In genomic region chr3:129591932-129592331, GRCh38 we compare ENCODE assay signal across 12 cellular contexts. TPM values are rescaled to one million over a fixed set of nuclear protein-coding genes. Genes with fewer than 3 reads are reported as not detected.
DNase-seq lines count a peak whose midpoint lies in the region; ATAC-seq and TF ChIP-seq lines count a peak whose summit lies in the region.
"Had no signal": no experiment of that assay in that cellular context is flagged by ENCODE, and none has a peak within 500 bp of the region (broad histone marks: within the 10 kb centered on the region; RNA-seq: fewer than 3 reads in every experiment).

No MANE protein-coding gene starts in this region.

- H3K27ac Mint-ChIP-seq in activated CD8-positive, alpha-beta T cell treated with anti-CD3 and anti-CD28 coated beads, Interleukin-2, amount 10 ng/mL, durations not matched to agents 7 days and 5 days = peak overlapping the region; percentile 51
- H3K27ac Mint-ChIP-seq in activated CD8-positive, alpha-beta T cell treated with anti-CD3 and anti-CD28 coated beads for 36 hours = no peak overlapping the region

- H3K27me3 ChIP-seq in duodenal mucosa (ENCODE audit: control insufficient read depth in 1 of 2, insufficient read depth in 2 of 2, low read length in 2 of 2) (no peaks in the 10 kb centered on the region), muscle layer of duodenum (ENCODE audit: low read depth, low read length) (no peaks in the 10 kb centered on the region), tibial artery (no peaks in the 10 kb centered on the region)

- peaks cover 46% of the 10 kb centered on the region for H3K27me3 Mint-ChIP-seq in activated CD8-positive, alpha-beta T cell treated with anti-CD3 and anti-CD28 coated beads, Interleukin-2, amount 10 ng/mL, durations not matched to agents 7 days and 5 days (ENCODE audit: low read depth)
- H3K27me3 Mint-ChIP-seq in activated CD8-positive, alpha-beta T cell treated with anti-CD3 and anti-CD28 coated beads for 36 hours = peaks cover 10% of the 10 kb centered on the region

- intact Hi-C loops in activated CD8-positive, alpha-beta T cell treated with anti-CD3 and anti-CD28 coated beads for 36 hours (cut with micrococcal nuclease) = no loop called here
- intact Hi-C loops in tibial artery (cut with DNase I; ENCODE audit: low total_unique reads) = no loop called here

- H3K4me1 ChIP-seq in duodenal mucosa (ENCODE audit: control insufficient read depth in 1 of 2, insufficient read depth in 2 of 2, low read length in 2 of 2) (peaks cover 18 to 45% of the 10 kb centered on the region in 2 donors), muscle layer of duodenum (ENCODE audit: control insufficient read depth in 1 of 2, insufficient read depth in 2 of 2, low read length in 2 of 2) (peaks cover 25 to 50% of the 10 kb centered on the region in 2 donors), tibial artery (peaks cover 7 to 95% (median 65%) of the 10 kb centered on the region in 4 donors)

- no peak for ATAC-seq in activated CD8-positive, alpha-beta T cell treated with anti-CD3 and anti-CD28 coated beads, Interleukin-2, amount 10 ng/mL, durations not matched to agents 7 days and 5 days
- ATAC-seq in activated CD8-positive, alpha-beta T cell treated with anti-CD3 and anti-CD28 coated beads for 36 hours = no peak

- TF ChIP-seq CTCF in activated CD8-positive, alpha-beta T cell treated with anti-CD3 and anti-CD28 coated beads for 36 hours (IDR thresholded peaks at IDR 0.05) = no peak
- no peak for TF ChIP-seq CTCF in tibial artery (IDR thresholded peaks at IDR 0.05)

- H3K36me3 Mint-ChIP-seq in activated CD8-positive, alpha-beta T cell treated with anti-CD3 and anti-CD28 coated beads, Interleukin-2, amount 10 ng/mL, durations not matched to agents 7 days and 5 days (ENCODE audit: low read depth) = no peaks in the 10 kb centered on the region
- no peaks in the 10 kb centered on the region for H3K36me3 Mint-ChIP-seq in activated CD8-positive, alpha-beta T cell treated with anti-CD3 and anti-CD28 coated beads for 36 hours (ENCODE audit: low read depth)

- CTCF ChIA-PET in activated CD8-positive, alpha-beta T cell treated with anti-CD3 and anti-CD28 coated beads, Interleukin-2, amount 10 ng/mL, durations not matched to agents 7 days and 5 days (lab: Charles Lee) = no interaction called here
- CTCF ChIA-PET in activated CD8-positive, alpha-beta T cell treated with anti-CD3 and anti-CD28 coated beads for 36 hours (lab: Charles Lee) = no interaction called here

- peaks cover 30% of the 10 kb centered on the region for H3K4me1 Mint-ChIP-seq in activated CD8-positive, alpha-beta T cell treated with anti-CD3 and anti-CD28 coated beads, Interleukin-2, amount 10 ng/mL, durations not matched to agents 7 days and 5 days (ENCODE audit: low read depth)
- peaks cover 20% of the 10 kb centered on the region for H3K4me1 Mint-ChIP-seq in activated CD8-positive, alpha-beta T cell treated with anti-CD3 and anti-CD28 coated beads for 36 hours (ENCODE audit: low read depth)

- no peak overlapping the region for H3K9ac ChIP-seq in duodenal mucosa (ENCODE audit: low read depth in 1 of 2, low read length in 2 of 2)

- no peaks in the 10 kb centered on the region for H3K9me3 Mint-ChIP-seq in activated CD8-positive, alpha-beta T cell treated with anti-CD3 and anti-CD28 coated beads, Interleukin-2, amount 10 ng/mL, durations not matched to agents 7 days and 5 days (ENCODE audit: insufficient read depth)
- no peaks in the 10 kb centered on the region for H3K9me3 Mint-ChIP-seq in activated CD8-positive, alpha-beta T cell treated with anti-CD3 and anti-CD28 coated beads for 36 hours

- H3K4me3 Mint-ChIP-seq in activated CD8-positive, alpha-beta T cell treated with anti-CD3 and anti-CD28 coated beads, Interleukin-2, amount 10 ng/mL, durations not matched to agents 7 days and 5 days = no peak overlapping the region
- no peak overlapping the region for H3K4me3 Mint-ChIP-seq in activated CD8-positive, alpha-beta T cell treated with anti-CD3 and anti-CD28 coated beads for 36 hours

- H3K36me3 ChIP-seq in duodenal mucosa (ENCODE audit: control insufficient read depth in 1 of 2, insufficient read depth in 2 of 2, low read length in 2 of 2) (no peaks in the 10 kb centered on the region), muscle layer of duodenum (ENCODE audit: control insufficient read depth in 1 of 2, insufficient read depth in 2 of 2, low read length in 2 of 2) (no peaks in the 10 kb centered on the region), tibial artery (peaks cover 0 to 14% (median 10%) of the 10 kb centered on the region in 3 donors)

- DNase-seq in activated CD8-positive, alpha-beta T cell treated with anti-CD3 and anti-CD28 coated beads, Interleukin-2, amount 10 ng/mL, durations not matched to agents 7 days and 5 days = no peak
- DNase-seq in activated CD8-positive, alpha-beta T cell treated with anti-CD3 and anti-CD28 coated beads for 36 hours = no peak
- no peak for DNase-seq in tibial artery
- no peak for DNase-seq in NCI-H774 (lab: John Stamatoyannopoulos, UW)
- DNase-seq in kidney glomerular epithelial cell (lab: John Stamatoyannopoulos, UW) = no peak
- no peak for DNase-seq in activated CD4-positive, alpha-beta T cell treated with anti-CD3 and anti-CD28 coated beads, Interleukin-2, amount 50 U/mL, for 1 hour
- DNase-seq: 8988T, NCI-H2029, OCI-M1 had no signal

- H3K9me3 ChIP-seq in duodenal mucosa (ENCODE audit: control insufficient read depth in 1 of 2, low read length in 2 of 2) = no peaks in the 10 kb centered on the region
- no peaks in the 10 kb centered on the region for H3K9me3 ChIP-seq in muscle layer of duodenum (ENCODE audit: control insufficient read depth in 1 of 2, low read length in 2 of 2)
- no peaks in the 10 kb centered on the region for H3K9me3 ChIP-seq in tibial artery

- POLR2A ChIA-PET in activated CD8-positive, alpha-beta T cell treated with anti-CD3 and anti-CD28 coated beads, Interleukin-2, amount 10 ng/mL, durations not matched to agents 7 days and 5 days (lab: Charles Lee) = no interaction called here
- POLR2A ChIA-PET in activated CD8-positive, alpha-beta T cell treated with anti-CD3 and anti-CD28 coated beads for 36 hours (lab: Charles Lee) = interaction anchor here (2.2 kb wide), 1 partner anchor 15 kb away, joined by 12 read pairs; no protein-coding TSS in a partner anchor

- no peak overlapping the region for H3K4me3 ChIP-seq in duodenal mucosa (ENCODE audit: low read depth in 1 of 2, low read length in 2 of 2)
- H3K4me3 ChIP-seq in muscle layer of duodenum (ENCODE audit: low read depth in 1 of 2, low read length in 2 of 2) = no peak overlapping the region
- H3K4me3 ChIP-seq in tibial artery = peak overlapping the region; percentile 22

- peak overlapping the region; percentile 30 for H3K27ac ChIP-seq in duodenal mucosa (ENCODE audit: low read depth, low read length)
- peak overlapping the region; percentile 51 for H3K27ac ChIP-seq in muscle layer of duodenum (ENCODE audit: low read length)
- H3K27ac ChIP-seq in tibial artery = peak overlapping the region; percentile 88 to 90

RNA-seq across cellular contexts. Expression of gene PLXND1, which starts 14.5 kb away (rescaled TPM):
- 1 to 10 TPM; 3.7 to 4.1 TPM for total RNA-seq in activated CD8-positive, alpha-beta T cell treated with anti-CD3 and anti-CD28 coated beads, Interleukin-2, amount 10 ng/mL, durations not matched to agents 7 days and 5 days
- total RNA-seq in activated CD8-positive, alpha-beta T cell treated with anti-CD3 and anti-CD28 coated beads for 36 hours = 10 to 100 TPM; 10.7 to 12.5 TPM

RNA-seq across cellular contexts. Expression of gene H1-8, which starts 49.0 kb away (rescaled TPM):
- not detected for total RNA-seq in activated CD8-positive, alpha-beta T cell treated with anti-CD3 and anti-CD28 coated beads, Interleukin-2, amount 10 ng/mL, durations not matched to agents 7 days and 5 days
- total RNA-seq in activated CD8-positive, alpha-beta T cell treated with anti-CD3 and anti-CD28 coated beads for 36 hours = not detected
- total RNA-seq: Daoy had no signal

Comparison
In these comparisons a context has a peak if more than half of its experiments do, and no peak if none do; other contexts are left out.
1. H3K27ac ChIP-seq: peak in every context shown above with its lines; median percentile 89 in tibial artery; 51 in muscle layer of duodenum; 30 in duodenal mucosa.
2. H3K4me3 ChIP-seq: peak in tibial artery (2 of 2); none in duodenal mucosa (0 of 2) and muscle layer of duodenum (0 of 2).